15 cellular contexts compared by ENCODE assay signal in the genomic region with DNA sequence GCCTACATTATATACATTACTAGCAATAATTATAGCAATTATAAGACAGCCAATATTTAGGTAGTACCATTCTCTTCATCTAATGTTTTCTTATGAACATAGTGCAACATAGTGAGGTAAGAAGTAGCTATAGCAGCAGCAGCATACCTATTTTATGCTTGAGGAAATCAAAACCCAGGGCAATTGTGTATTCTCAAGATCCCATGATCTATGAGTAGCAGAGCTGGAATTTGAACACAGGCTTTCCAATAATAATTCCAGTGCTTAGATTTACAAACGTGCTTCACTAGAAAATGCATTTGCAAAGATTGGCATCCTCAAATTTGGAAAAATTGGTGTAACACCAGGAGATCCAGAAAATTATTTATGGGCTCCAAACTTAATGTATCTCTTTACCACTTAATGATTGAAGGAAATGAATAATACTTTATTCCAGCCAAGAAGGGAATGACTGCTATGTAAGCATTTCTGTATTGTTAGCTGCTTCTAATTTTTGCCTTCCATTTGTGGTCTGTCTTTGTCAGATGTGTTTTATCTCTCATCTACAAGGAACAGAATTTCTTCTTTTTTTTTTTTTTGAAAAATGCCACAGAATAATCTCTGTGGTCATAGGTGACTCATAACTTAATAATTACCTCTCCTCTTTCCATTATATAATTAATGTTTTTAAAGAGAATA.
"Had no signal": no experiment of that assay in that cellular context is flagged by ENCODE, and none has a peak within 500 bp of the region (broad histone marks: within the 10 kb centered on the region; RNA-seq: fewer than 3 reads in every experiment).

No MANE protein-coding gene starts in this region.

- H3K4me3 ChIP-seq: ascending aorta, psoas muscle, sigmoid colon, suprapubic skin had no signal

- DNase-seq: activated CD4-positive, alpha-beta T cell treated with anti-CD3 and anti-CD28 coated beads, Interleukin-2, amount 50 U/mL, for 4 hours; activated effector memory CD4-positive, alpha-beta T cell treated with Interleukin-2 at 50 U/mL for 16 hours; activated T-cell treated with anti-CD3 and anti-CD28 coated beads, Interleukin-2, amount 50 U/mL, for 1 hour; central memory CD4-positive, alpha-beta T cell; cortex of kidney; effector CD8-positive, alpha-beta T cell; left ventricle myocardium superior; mesendoderm; psoas muscle; sigmoid colon; stimulated activated CD4-positive, alpha-beta T cell treated with anti-CD3 and anti-CD28 coated beads, Interleukin-2, amount 100 ng/mL, for 48 hours; stimulated activated naive CD8-positive, alpha-beta T cell treated with anti-CD3 and anti-CD28 coated beads, Interleukin-15, Interleukin-2, amounts not matched to agents 100 U/mL and 50 U/mL, for 24 hours had no signal

- H3K27me3 ChIP-seq: ascending aorta, sigmoid colon, suprapubic skin had no signal

- H3K9me3 ChIP-seq: ascending aorta had no signal

- ATAC-seq: activated CD4-positive, CD25-positive, alpha-beta regulatory T cell treated with anti-CD3 and anti-CD28 coated beads, Interleukin-2, amount 50 U/mL, for 24 hours; left ventricle myocardium superior; psoas muscle; stimulated activated naive CD8-positive, alpha-beta T cell treated with anti-CD3 and anti-CD28 coated beads, Interleukin-15, Interleukin-2, amounts not matched to agents 100 U/mL and 50 U/mL, for 24 hours had no signal

- H3K27ac ChIP-seq: ascending aorta, psoas muscle, sigmoid colon, suprapubic skin had no signal

- H3K4me1 ChIP-seq: ascending aorta, psoas muscle, sigmoid colon, suprapubic skin had no signal

- H3K36me3 ChIP-seq: ascending aorta, sigmoid colon, suprapubic skin had no signal
